In genomic region chr5:56711191-56711590, GRCh38 we compare ENCODE assay signal across 12 cellular contexts.
DNase-seq lines count a peak whose midpoint lies in the region; ATAC-seq and TF ChIP-seq lines count a peak whose summit lies in the region.
"Had no signal": no experiment of that assay in that cellular context is flagged by ENCODE, and none has a peak within 500 bp of the region (broad histone marks: within the 10 kb centered on the region; RNA-seq: fewer than 3 reads in every experiment).

No MANE protein-coding gene starts in this region.

- no peaks in the 10 kb centered on the region for H3K36me3 Mint-ChIP-seq in memory B cell
- H3K36me3 Mint-ChIP-seq in naive thymus-derived CD4-positive, alpha-beta T cell: peaks cover 0 to 24% (median 0%) of the 10 kb centered on the region in 5 donors

- peak; percentile 19 for DNase-seq in Daoy (ENCODE audit: low read depth)
- DNase-seq in HT1080 (ENCODE audit: low read depth): peak; percentile 28
- peak; percentile 45 for DNase-seq in astrocyte of the spinal cord (ENCODE audit: low read depth, low spot score)
- no peak for DNase-seq in memory B cell (ENCODE audit: low spot score in 2 of 2)
- no peak for DNase-seq in naive thymus-derived CD4-positive, alpha-beta T cell
- DNase-seq in NCI-H2171 treated with DMSO at 0.1 percent for 48 hours (lab: John Stamatoyannopoulos, UW): no peak
- DNase-seq: activated T-cell treated with anti-CD3 and anti-CD28 coated beads, Interleukin-2, amount 50 U/mL, for 1 hour; lower lobe of right lung; NCI-H1930; NCI-H82 had no signal

- no peaks in the 10 kb centered on the region for H3K9me3 ChIP-seq in naive thymus-derived CD4-positive, alpha-beta T cell (ENCODE audit: control insufficient read depth in 2 of 3, low read length in 3 of 3)
- H3K9me3 ChIP-seq: lower lobe of right lung had no signal

- peak overlapping the region; percentile 12 for H3K27ac Mint-ChIP-seq in memory B cell
- peak overlapping the region in 1 of 9 donors; percentile 9 for H3K27ac Mint-ChIP-seq in naive thymus-derived CD4-positive, alpha-beta T cell
- H3K27ac Mint-ChIP-seq: neural progenitor cell had no signal

- no peak for ATAC-seq in memory B cell (ENCODE audit: low read depth)
- ATAC-seq in naive thymus-derived CD4-positive, alpha-beta T cell: no peak
- ATAC-seq in HG03175 (IDR thresholded peaks at IDR 0.05; ENCODE audit: unreplicated experiment): no peak
- ATAC-seq: lower lobe of right lung had no signal

- no peak overlapping the region for H3K4me3 Mint-ChIP-seq in memory B cell
- no peak overlapping the region for H3K4me3 Mint-ChIP-seq in naive thymus-derived CD4-positive, alpha-beta T cell
- H3K4me3 Mint-ChIP-seq: neural progenitor cell had no signal

- no peak for TF ChIP-seq CTCF in astrocyte of the spinal cord (IDR thresholded peaks at IDR 0.05; ENCODE audit: low read depth, low read length)

- CTCF ChIA-PET in naive thymus-derived CD4-positive, alpha-beta T cell (lab: Charles Lee): interaction anchor here (0.6 to 1.7 kb wide), 2 partner anchors 10 to 394 kb away, joined by 3 to 5 read pairs; no protein-coding TSS in a partner anchor

- POLR2A ChIA-PET in naive thymus-derived CD4-positive, alpha-beta T cell (lab: Charles Lee): interaction anchor here (0.7 to 1.0 kb wide), 3 partner anchors 10 to 103 kb away, joined by 3 to 4 read pairs (median 4); no protein-coding TSS in a partner anchor

- H3K4me1 Mint-ChIP-seq in memory B cell: peaks cover 31% of the 10 kb centered on the region
- peaks cover 12 to 49% (median 25%) of the 10 kb centered on the region in 7 donors for H3K4me1 Mint-ChIP-seq in naive thymus-derived CD4-positive, alpha-beta T cell
- H3K4me1 Mint-ChIP-seq: neural progenitor cell had no signal

- no peaks in the 10 kb centered on the region for H3K4me1 ChIP-seq in naive thymus-derived CD4-positive, alpha-beta T cell (ENCODE audit: control insufficient read depth in 2 of 2, insufficient read depth in 2 of 2, low read length in 2 of 2)
- H3K4me1 ChIP-seq: lower lobe of right lung had no signal

- H3K27me3 ChIP-seq in naive thymus-derived CD4-positive, alpha-beta T cell (ENCODE audit: control insufficient read depth in 2 of 2, insufficient read depth in 2 of 2, low read length in 2 of 2): no peaks in the 10 kb centered on the region
- H3K27me3 ChIP-seq: neural progenitor cell had no signal

- no peak overlapping the region for H3K27ac ChIP-seq in naive thymus-derived CD4-positive, alpha-beta T cell (ENCODE audit: low read depth, low read length)
- H3K27ac ChIP-seq: lower lobe of right lung, neural progenitor cell had no signal

- H3K4me3 ChIP-seq in astrocyte of the spinal cord (ENCODE audit: low read depth, low read length): no peak overlapping the region
- no peak overlapping the region for H3K4me3 ChIP-seq in naive thymus-derived CD4-positive, alpha-beta T cell (ENCODE audit: low read length)
- H3K4me3 ChIP-seq: lower lobe of right lung, neural progenitor cell had no signal

- intact Hi-C loops in naive thymus-derived CD4-positive, alpha-beta T cell (cut with micrococcal nuclease): loop anchor here in 1 of 2 donors (5.0 kb wide), 1 partner anchor 424 kb away; no protein-coding TSS in a partner anchor

- in situ Hi-C loops in astrocyte of the spinal cord (cut with HindIII; ENCODE audit: low sequenced_read_pairs): no loop called here

- no peaks in the 10 kb centered on the region for H3K36me3 ChIP-seq in naive thymus-derived CD4-positive, alpha-beta T cell (ENCODE audit: control insufficient read depth in 2 of 3, insufficient read depth in 3 of 3, low read length in 3 of 3)
- H3K36me3 ChIP-seq: lower lobe of right lung, neural progenitor cell had no signal

- H3K27me3 Mint-ChIP-seq in memory B cell: no peaks in the 10 kb centered on the region
- H3K27me3 Mint-ChIP-seq in naive thymus-derived CD4-positive, alpha-beta T cell: peaks cover 0 to 14% (median 0%) of the 10 kb centered on the region in 5 donors

- H3K9me3 Mint-ChIP-seq in memory B cell: peaks cover 6% of the 10 kb centered on the region
- peaks cover 0 to 19% (median 1%) of the 10 kb centered on the region in 11 donors for H3K9me3 Mint-ChIP-seq in naive thymus-derived CD4-positive, alpha-beta T cell

Comparison
In these comparisons a context has a peak if more than half of its experiments do, and no peak if none do; other contexts are left out.
1. DNase-seq: peak in Daoy (single experiment), HT1080 (single experiment) and astrocyte of the spinal cord (single experiment); none in memory B cell (0 of 2), naive thymus-derived CD4-positive, alpha-beta T cell (0 of 9) and NCI-H2171 treated with DMSO at 0.1 percent for 48 hours (single experiment).